In the genomic region with DNA sequence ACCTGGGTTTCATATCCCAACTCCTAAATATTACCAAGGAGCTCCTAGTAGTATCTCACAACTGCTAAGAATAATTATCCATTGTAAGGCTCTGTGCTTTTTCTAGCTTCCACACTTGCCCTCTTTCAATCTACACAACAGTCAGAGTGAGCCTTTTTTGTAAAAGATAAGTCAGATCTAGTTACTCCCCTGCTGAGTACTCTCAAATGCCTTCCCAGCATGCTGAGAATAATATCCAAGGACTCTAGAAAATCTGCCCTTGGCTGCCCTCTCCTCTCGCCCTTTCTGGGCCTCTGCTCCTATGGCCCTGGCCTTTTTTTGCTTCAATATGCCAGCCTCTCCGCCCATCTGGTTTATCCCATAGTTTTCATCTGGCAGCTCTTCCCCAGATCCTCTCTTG, we compare ENCODE assay signal across 17 cellular contexts.
DNase-seq lines count a peak whose midpoint lies in the region; ATAC-seq and TF ChIP-seq lines count a peak whose summit lies in the region.
"Had no signal": no experiment of that assay in that cellular context is flagged by ENCODE, and none has a peak within 500 bp of the region (broad histone marks: within the 10 kb centered on the region; RNA-seq: fewer than 3 reads in every experiment).

No MANE protein-coding gene starts in this region.

- DNase-seq in GM23248, result peak; percentile 24
- DNase-seq in NCI-H2227 treated with DMSO at 0.1 percent for 48 hours (lab: John Stamatoyannopoulos, UW), result peak; percentile 86
- peak; percentile 78 for DNase-seq in choroid plexus epithelial cell (ENCODE audit: low read depth)
- no peak for DNase-seq in osteocyte (ENCODE audit: extremely low spot score, unreplicated experiment)
- no peak for DNase-seq in caudate nucleus (lab: John Stamatoyannopoulos, UW)
- DNase-seq in lower lobe of right lung, result no peak
- DNase-seq in NCI-H2196 (lab: John Stamatoyannopoulos, UW; ENCODE audit: unreplicated experiment), result no peak
- DNase-seq: activated CD4-positive, CD25-positive, alpha-beta regulatory T cell; activated naive CD4-positive, alpha-beta T cell treated with Interleukin-2 at 50 U/mL for 16 hours; kidney; NCI-H510A treated with DMSO at 0.1 percent for 48 hours; T-cell had no signal

- ATAC-seq in lower lobe of right lung (no peak), GM19328 (IDR thresholded peaks at IDR 0.05; ENCODE audit: unreplicated experiment) (no peak)
- ATAC-seq: K562, T-cell had no signal

- no peaks in the 10 kb centered on the region for H3K36me3 ChIP-seq in GM23248 (ENCODE audit: low read depth)
- no peaks in the 10 kb centered on the region for H3K36me3 ChIP-seq in lower lobe of right lung
- H3K36me3 ChIP-seq: cardiac muscle cell had no signal

- H3K4me2 ChIP-seq in GM23248 (ENCODE audit: unreplicated experiment), result peak overlapping the region; percentile 80

- peaks cover 36% of the 10 kb centered on the region for H3K4me1 Mint-ChIP-seq in osteocyte (ENCODE audit: unreplicated experiment)
- H3K4me1 Mint-ChIP-seq: T-cell had no signal

- no peaks in the 10 kb centered on the region for H3K79me2 ChIP-seq in GM23248 (ENCODE audit: insufficient read depth)

- no peaks in the 10 kb centered on the region for H3K27me3 Mint-ChIP-seq in osteocyte (ENCODE audit: unreplicated experiment)
- H3K27me3 Mint-ChIP-seq: progenitor cell of endocrine pancreas, T-cell had no signal

- H3K27me3 ChIP-seq in GM23248 (replicated peaks; ENCODE audit: insufficient read depth) (no peaks in the 10 kb centered on the region), lower lobe of right lung (ENCODE audit: low read depth) (no peaks in the 10 kb centered on the region)
- H3K27me3 ChIP-seq: cardiac muscle cell had no signal

- H3K27ac ChIP-seq in GM23248, result peak overlapping the region; percentile 86
- no peak overlapping the region for H3K27ac ChIP-seq in caudate nucleus (ENCODE audit: low read depth, low read length)
- H3K27ac ChIP-seq in lower lobe of right lung, result no peak overlapping the region
- H3K27ac ChIP-seq: C4-2B, cardiac muscle cell had no signal

- no peaks in the 10 kb centered on the region for H3K9me2 ChIP-seq in GM23248 (ENCODE audit: insufficient read depth)

- 98 to 100% methylated on average over 2 of the region's 2 CpGs for WGBS in GM23248 (ENCODE audit: low coverage in 1 of 2, low lambda C conversion rate in 2 of 2, missing lambda C conversion rate in 2 of 2), 2 experiments

- no peaks in the 10 kb centered on the region for H3K9me3 Mint-ChIP-seq in osteocyte (ENCODE audit: unreplicated experiment)

- TF ChIP-seq CTCF in choroid plexus epithelial cell (conservative IDR thresholded peaks at IDR 0.05; ENCODE audit: low read depth, low read length), result no peak
- TF ChIP-seq CTCF in osteocyte (IDR thresholded peaks at IDR 0.05), result no peak
- no peak for TF ChIP-seq CTCF in lower lobe of right lung (IDR thresholded peaks at IDR 0.05)

- intact Hi-C loops in lower lobe of right lung (cut with DNase I), result no loop called here

- in situ Hi-C loops in GM23248 (cut with MboI), result no loop called here

- H4K20me1 ChIP-seq in GM23248 (ENCODE audit: insufficient read depth), result no peaks in the 10 kb centered on the region

- H3K4me3 Mint-ChIP-seq in osteocyte (ENCODE audit: unreplicated experiment), result peak overlapping the region; percentile 8
- H3K4me3 Mint-ChIP-seq: T-cell had no signal

- peak overlapping the region; percentile 36 for H2AFZ ChIP-seq in GM23248

- peaks cover 50% of the 10 kb centered on the region for H3K4me1 ChIP-seq in GM23248 (ENCODE audit: insufficient read depth)
- H3K4me1 ChIP-seq in lower lobe of right lung, result no peaks in the 10 kb centered on the region

- H3F3A ChIP-seq in GM23248 (ENCODE audit: insufficient read depth), result peaks cover 48% of the 10 kb centered on the region

- H3K9me3 ChIP-seq in GM23248 (ENCODE audit: low read depth) (no peaks in the 10 kb centered on the region), lower lobe of right lung (no peaks in the 10 kb centered on the region)

- H3K4me3 ChIP-seq in GM23248 (peak overlapping the region; percentile 37), choroid plexus epithelial cell (ENCODE audit: low read depth, low read length) (no peak overlapping the region), lower lobe of right lung (no peak overlapping the region)
- H3K4me3 ChIP-seq: cardiac muscle cell, K562 had no signal

- no peaks in the 10 kb centered on the region for H3K36me3 Mint-ChIP-seq in osteocyte (ENCODE audit: unreplicated experiment)
- H3K36me3 Mint-ChIP-seq: T-cell had no signal

- H3K9ac ChIP-seq in GM23248, result peak overlapping the region; percentile 61

- peak overlapping the region; percentile 84 for H3K27ac Mint-ChIP-seq in osteocyte (ENCODE audit: unreplicated experiment)
- H3K27ac Mint-ChIP-seq: progenitor cell of endocrine pancreas, T-cell had no signal

Comparison
In these comparisons a context has a peak if more than half of its experiments do, and no peak if none do; other contexts are left out.
1. DNase-seq: peak in GM23248 (single experiment), NCI-H2227 treated with DMSO at 0.1 percent for 48 hours (single experiment) and choroid plexus epithelial cell (single experiment); none in osteocyte (single experiment), caudate nucleus (0 of 61), lower lobe of right lung (single experiment) and NCI-H2196 (single experiment).